1 cellular context compared by ENCODE assay signal in genomic region chr1:239240736-239241135, GRCh38.
TF ChIP-seq lines count a peak whose summit lies in the region.

No MANE protein-coding gene starts in this region.

TF ChIP-seq in H1, 55 proteins besides CTCF, POLR2A, EP300 and RAD21 (continued from another document):
- TF ChIP-seq CHD7 (IDR thresholded peaks at IDR 0.05; ENCODE audit: insufficient replicate concordance, low read length) (no peak), KDM1A (IDR thresholded peaks at IDR 0.05; ENCODE audit: borderline replicate concordance, low read length) (no peak), BCL11A (IDR thresholded peaks at IDR 0.05; ENCODE audit: low read depth in 2 of 2, low read length in 2 of 2) (no peak), POLR2AphosphoS5 (IDR thresholded peaks at IDR 0.05; ENCODE audit: low read depth, low read length) (no peak), HDAC6 (IDR thresholded peaks at IDR 0.05; ENCODE audit: low read depth, low read length) (no peak), SIRT6 (IDR thresholded peaks at IDR 0.05; ENCODE audit: low read length) (no peak), BACH1 (IDR thresholded peaks at IDR 0.05; ENCODE audit: low read length) (no peak), CEBPB (IDR thresholded peaks at IDR 0.05; ENCODE audit: low read depth, low read length) (no peak)
TF ChIP-seq in H1: peak in this region for 0.
